In the genomic region with DNA sequence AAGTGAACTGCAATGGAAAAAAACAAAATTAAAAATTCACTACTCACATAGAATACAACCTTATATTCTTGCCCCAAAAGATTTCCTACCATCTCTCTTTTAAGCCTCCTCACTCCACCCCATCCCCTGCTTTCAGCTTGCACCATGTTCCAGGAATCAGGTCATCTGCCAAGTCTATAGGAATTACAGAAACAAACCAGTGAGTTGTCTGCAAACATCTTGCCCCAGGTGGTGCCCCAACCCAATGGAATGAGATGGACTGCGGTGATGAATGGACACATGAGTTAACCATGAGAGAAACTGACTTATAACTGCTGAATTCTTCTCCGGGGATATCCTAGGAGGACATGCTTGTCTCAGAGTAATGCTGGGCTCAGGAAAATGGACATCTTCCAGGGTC, we compare ENCODE assay signal across 21 cellular contexts.
DNase-seq lines count a peak whose midpoint lies in the region; ATAC-seq and TF ChIP-seq lines count a peak whose summit lies in the region.
"Had no signal": no experiment of that assay in that cellular context is flagged by ENCODE, and none has a peak within 500 bp of the region (broad histone marks: within the 10 kb centered on the region; RNA-seq: fewer than 3 reads in every experiment).

No MANE protein-coding gene starts in this region.

- H3K9me3 ChIP-seq in breast epithelium, result no peaks in the 10 kb centered on the region
- no peaks in the 10 kb centered on the region for H3K9me3 ChIP-seq in trophoblast cell (ENCODE audit: insufficient read depth, low read depth, low read length)
- H3K9me3 ChIP-seq in colonic mucosa, result no peaks in the 10 kb centered on the region

- peak overlapping the region; percentile 56 for H2BK12ac ChIP-seq in trophoblast cell (ENCODE audit: low read length)

- H3K27ac Mint-ChIP-seq in MCF 10A (ENCODE audit: low read depth, unreplicated experiment), result peak overlapping the region; percentile 55
- H3K27ac Mint-ChIP-seq: CD4-positive, CD25-positive, alpha-beta regulatory T cell had no signal

- intact Hi-C loops in MCF 10A (cut with micrococcal nuclease), result no loop called here
- intact Hi-C loops in breast epithelium (cut with DNase I; ENCODE audit: low total_unique reads), result loop anchor here (10.0 kb wide), 1 partner anchor 267 kb away; no protein-coding TSS in a partner anchor
- intact Hi-C loops in colonic mucosa (cut with DNase I), result no loop called here

- no peak overlapping the region for H2BK120ac ChIP-seq in trophoblast cell (ENCODE audit: insufficient read depth, low read length, poor library complexity)

- no CpG with 5 or more reads among the region's 2 CpGs for WGBS in trophoblast cell (ENCODE audit: extremely low coverage, insufficient coverage, insufficient read length)

- DNase-seq in MCF 10A (ENCODE audit: unreplicated experiment) (no peak), breast epithelium (ENCODE audit: low spot score in 2 of 2) (no peak), epithelial cell of esophagus (ENCODE audit: low read depth) (peak; percentile 84), trophoblast cell (no peak), NOMO-1 treated with DMSO at 0.1 percent for 48 hours (lab: John Stamatoyannopoulos, UW; ENCODE audit: unreplicated experiment) (no peak), colonic mucosa (no peak)
- DNase-seq: ACHN; CD4-positive, CD25-positive, alpha-beta regulatory T cell; DMS53; GM23248; H9; KG1; MM.1S; NCI-H1694; NCI-H2029 treated with DMSO at 0.1 percent for 48 hours; NCI-H2227 treated with DMSO at 0.1 percent for 48 hours; NCI-H526 treated with DMSO at 0.1 percent for 48 hours; SIG-M5 had no signal

- no peaks in the 10 kb centered on the region for H3K79me2 ChIP-seq in trophoblast cell (ENCODE audit: control insufficient read depth, insufficient read depth, low read length, poor library complexity)

- no peaks in the 10 kb centered on the region for H3K27me3 Mint-ChIP-seq in MCF 10A (ENCODE audit: insufficient read depth, unreplicated experiment)
- H3K27me3 Mint-ChIP-seq: CD4-positive, CD25-positive, alpha-beta regulatory T cell had no signal

- H3K4me1 Mint-ChIP-seq in MCF 10A (ENCODE audit: insufficient read depth, unreplicated experiment), result peaks cover 15% of the 10 kb centered on the region
- H3K4me1 Mint-ChIP-seq: CD4-positive, CD25-positive, alpha-beta regulatory T cell had no signal

- no peak overlapping the region for H2BK5ac ChIP-seq in trophoblast cell (ENCODE audit: low read depth, low read length, poor library complexity)

- no peak for TF ChIP-seq CTCF in MCF 10A (IDR thresholded peaks at IDR 0.05; ENCODE audit: unreplicated experiment)
- TF ChIP-seq CTCF in breast epithelium (IDR thresholded peaks at IDR 0.05), result no peak
- TF ChIP-seq CTCF in epithelial cell of esophagus (IDR thresholded peaks at IDR 0.05; ENCODE audit: insufficient read depth, low read depth, low read length, missing control alignments), result no peak
- no peak for TF ChIP-seq CTCF in colonic mucosa (IDR thresholded peaks at IDR 0.05)

- no peak for TF ChIP-seq POLR2A in breast epithelium (IDR thresholded peaks at IDR 0.05)

- no peak overlapping the region for H3K23ac ChIP-seq in trophoblast cell (ENCODE audit: low read length)

- no peaks in the 10 kb centered on the region for H3K4me1 ChIP-seq in breast epithelium
- peaks cover 0 to 6% of the 10 kb centered on the region in 2 experiments for H3K4me1 ChIP-seq in trophoblast cell (ENCODE audit: control insufficient read depth in 1 of 2, insufficient read depth in 2 of 2, low read length in 2 of 2)
- H3K4me1 ChIP-seq in colonic mucosa, result no peaks in the 10 kb centered on the region

- POLR2A ChIA-PET in MCF 10A (lab: Yijun Ruan, JAX), result no interaction called here

- no peak overlapping the region for H4K8ac ChIP-seq in trophoblast cell (ENCODE audit: low read depth, low read length)

- no peak overlapping the region for H2AFZ ChIP-seq in trophoblast cell (ENCODE audit: insufficient read depth, low read length, poor library complexity)
- H2AFZ ChIP-seq: GM23248 had no signal

- H3K27me3 ChIP-seq in breast epithelium (no peaks in the 10 kb centered on the region), trophoblast cell (ENCODE audit: insufficient read depth, low read length) (no peaks in the 10 kb centered on the region), colonic mucosa (no peaks in the 10 kb centered on the region)

- H3K4ac ChIP-seq in trophoblast cell (ENCODE audit: low read depth, low read length), result no peak overlapping the region

- no peaks in the 10 kb centered on the region for H3K36me3 Mint-ChIP-seq in MCF 10A (ENCODE audit: insufficient read depth, unreplicated experiment)
- H3K36me3 Mint-ChIP-seq: CD4-positive, CD25-positive, alpha-beta regulatory T cell had no signal

- H3K27ac ChIP-seq in breast epithelium, result no peak overlapping the region
- H3K27ac ChIP-seq in trophoblast cell (ENCODE audit: low read depth, low read length), result no peak overlapping the region
- H3K27ac ChIP-seq in colonic mucosa, result no peak overlapping the region
- H3K27ac ChIP-seq: 22Rv1, GM23248 had no signal

- no peak for ATAC-seq in GM19035 (IDR thresholded peaks at IDR 0.05; ENCODE audit: unreplicated experiment)
- ATAC-seq: SK-N-SH treated with all-trans-retinoic acid at 6 μM for 48 hours had no signal

- no peak overlapping the region for H3K18ac ChIP-seq in trophoblast cell (ENCODE audit: low read length)

- peaks cover 10% of the 10 kb centered on the region for H3K79me1 ChIP-seq in trophoblast cell (ENCODE audit: low read length)

- H3K36me3 ChIP-seq in breast epithelium (no peaks in the 10 kb centered on the region), trophoblast cell (ENCODE audit: control insufficient read depth in 1 of 2, insufficient read depth in 2 of 2, low read length in 2 of 2) (no peaks in the 10 kb centered on the region), colonic mucosa (no peaks in the 10 kb centered on the region)

- CTCF ChIA-PET in MCF 10A (lab: Yijun Ruan, JAX), result interaction anchor here (0.6 kb wide), 1 partner anchor 381 kb away, joined by 3 read pairs; no protein-coding TSS in a partner anchor

- H3K4me3 Mint-ChIP-seq in MCF 10A (ENCODE audit: unreplicated experiment), result no peak overlapping the region
- H3K4me3 Mint-ChIP-seq: CD4-positive, CD25-positive, alpha-beta regulatory T cell; H9 had no signal

- H3K4me2 ChIP-seq in trophoblast cell (ENCODE audit: low read length), result no peak overlapping the region

- H3K9ac ChIP-seq in trophoblast cell (ENCODE audit: low read length) (no peak overlapping the region), colonic mucosa (ENCODE audit: low read depth in 2 of 2, low read length in 2 of 2) (no peak overlapping the region)
- H3K9ac ChIP-seq: GM23248 had no signal

- H2AK5ac ChIP-seq in trophoblast cell (ENCODE audit: low read length), result no peak overlapping the region

- H4K12ac ChIP-seq in trophoblast cell (ENCODE audit: low read depth, low read length), result no peak overlapping the region

- H3K4me3 ChIP-seq in breast epithelium (no peak overlapping the region), epithelial cell of esophagus (ENCODE audit: low read length) (no peak overlapping the region), trophoblast cell (ENCODE audit: low read depth, low read length) (no peak overlapping the region), colonic mucosa (no peak overlapping the region)
- H3K4me3 ChIP-seq: GM23248 had no signal

- BruUV-seq in MCF 10A (replicated peaks; lab: Mats Ljungman, UMichigan), result no TSS peak

- H3K14ac ChIP-seq in trophoblast cell (ENCODE audit: low read length), result no peak overlapping the region

- no peak overlapping the region for H4K91ac ChIP-seq in trophoblast cell (ENCODE audit: low read depth, low read length)

- H3K9me3 Mint-ChIP-seq in MCF 10A (ENCODE audit: unreplicated experiment), result no peaks in the 10 kb centered on the region
- H3K9me3 Mint-ChIP-seq: H9 had no signal
